In the genomic region with DNA sequence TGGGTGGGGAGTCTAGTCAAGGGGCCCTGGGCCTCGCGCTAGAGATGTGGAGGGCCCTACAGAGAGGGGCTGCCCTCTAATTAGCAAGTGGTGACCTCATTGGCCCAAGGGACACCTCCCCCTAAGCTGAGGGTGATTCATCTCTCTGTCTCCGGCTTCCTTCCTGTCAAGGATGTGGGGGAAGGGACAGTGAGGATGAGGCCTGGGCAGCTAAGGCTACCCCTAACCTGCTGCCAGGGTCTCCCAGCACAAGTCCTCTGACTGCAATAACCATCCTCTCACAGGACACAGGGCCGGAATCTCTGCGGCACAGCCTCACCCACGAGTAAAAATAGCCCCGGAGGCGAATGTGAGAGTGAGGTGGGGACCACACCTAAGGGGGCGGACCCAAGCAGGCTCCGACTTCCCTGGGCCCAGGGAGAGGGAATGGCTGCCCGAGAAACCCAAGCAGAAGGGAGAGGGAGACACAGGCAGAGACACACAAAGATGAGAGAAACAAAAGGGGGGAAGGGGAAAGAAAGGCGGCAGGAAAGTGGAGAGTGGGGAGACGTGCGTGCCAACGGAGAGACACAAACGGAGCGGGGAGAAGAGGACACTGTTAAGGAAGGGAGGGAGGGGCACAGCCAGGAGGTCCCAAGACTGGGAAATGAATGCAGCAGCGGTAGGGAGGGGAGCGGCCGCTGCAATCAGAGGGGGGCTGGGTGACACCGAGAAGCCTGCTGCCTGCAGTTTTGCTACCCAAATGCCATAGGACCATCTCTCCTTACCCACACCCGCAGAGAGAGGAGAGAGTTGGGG, we compare ENCODE assay signal across 1 cellular context.
TF ChIP-seq lines count a peak whose summit lies in the region.

No MANE protein-coding gene starts in this region.

TF ChIP-seq in K562, 482 proteins besides CTCF, POLR2A, EP300 and RAD21 (continued from another document and continues in another):
- TF ChIP-seq, protein P1, sequence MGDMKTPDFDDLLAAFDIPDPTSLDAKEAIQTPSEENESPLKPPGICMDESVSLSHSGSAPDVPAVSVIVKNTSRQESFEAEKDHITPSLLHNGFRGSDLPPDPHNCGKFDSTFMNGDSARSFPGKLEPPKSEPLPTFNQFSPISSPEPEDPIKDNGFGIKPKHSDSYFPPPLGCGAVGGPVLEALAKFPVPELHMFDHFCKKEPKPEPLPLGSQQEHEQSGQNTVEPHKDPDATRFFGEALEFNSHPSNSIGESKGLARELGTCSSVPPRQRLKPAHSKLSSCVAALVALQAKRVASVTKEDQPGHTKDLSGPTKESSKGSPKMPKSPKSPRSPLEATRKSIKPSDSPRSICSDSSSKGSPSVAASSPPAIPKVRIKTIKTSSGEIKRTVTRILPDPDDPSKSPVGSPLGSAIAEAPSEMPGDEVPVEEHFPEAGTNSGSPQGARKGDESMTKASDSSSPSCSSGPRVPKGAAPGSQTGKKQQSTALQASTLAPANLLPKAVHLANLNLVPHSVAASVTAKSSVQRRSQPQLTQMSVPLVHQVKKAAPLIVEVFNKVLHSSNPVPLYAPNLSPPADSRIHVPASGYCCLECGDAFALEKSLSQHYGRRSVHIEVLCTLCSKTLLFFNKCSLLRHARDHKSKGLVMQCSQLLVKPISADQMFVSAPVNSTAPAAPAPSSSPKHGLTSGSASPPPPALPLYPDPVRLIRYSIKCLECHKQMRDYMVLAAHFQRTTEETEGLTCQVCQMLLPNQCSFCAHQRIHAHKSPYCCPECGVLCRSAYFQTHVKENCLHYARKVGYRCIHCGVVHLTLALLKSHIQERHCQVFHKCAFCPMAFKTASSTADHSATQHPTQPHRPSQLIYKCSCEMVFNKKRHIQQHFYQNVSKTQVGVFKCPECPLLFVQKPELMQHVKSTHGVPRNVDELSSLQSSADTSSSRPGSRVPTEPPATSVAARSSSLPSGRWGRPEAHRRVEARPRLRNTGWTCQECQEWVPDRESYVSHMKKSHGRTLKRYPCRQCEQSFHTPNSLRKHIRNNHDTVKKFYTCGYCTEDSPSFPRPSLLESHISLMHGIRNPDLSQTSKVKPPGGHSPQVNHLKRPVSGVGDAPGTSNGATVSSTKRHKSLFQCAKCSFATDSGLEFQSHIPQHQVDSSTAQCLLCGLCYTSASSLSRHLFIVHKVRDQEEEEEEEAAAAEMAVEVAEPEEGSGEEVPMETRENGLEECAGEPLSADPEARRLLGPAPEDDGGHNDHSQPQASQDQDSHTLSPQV (IDR thresholded peaks at IDR 0.05) = no peak
- TF ChIP-seq, protein P2, sequence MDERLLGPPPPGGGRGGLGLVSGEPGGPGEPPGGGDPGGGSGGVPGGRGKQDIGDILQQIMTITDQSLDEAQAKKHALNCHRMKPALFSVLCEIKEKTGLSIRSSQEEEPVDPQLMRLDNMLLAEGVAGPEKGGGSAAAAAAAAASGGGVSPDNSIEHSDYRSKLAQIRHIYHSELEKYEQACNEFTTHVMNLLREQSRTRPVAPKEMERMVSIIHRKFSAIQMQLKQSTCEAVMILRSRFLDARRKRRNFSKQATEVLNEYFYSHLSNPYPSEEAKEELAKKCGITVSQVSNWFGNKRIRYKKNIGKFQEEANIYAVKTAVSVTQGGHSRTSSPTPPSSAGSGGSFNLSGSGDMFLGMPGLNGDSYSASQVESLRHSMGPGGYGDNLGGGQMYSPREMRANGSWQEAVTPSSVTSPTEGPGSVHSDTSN (CRISPR knock-in tag; IDR thresholded peaks at IDR 0.05; ENCODE audit: low read depth) = no peak
- TF ChIP-seq, protein P2 (tag; conservative IDR thresholded peaks at IDR 0.05; ENCODE audit: low read depth) = peak; percentile 94
- TF ChIP-seq, protein P3, sequence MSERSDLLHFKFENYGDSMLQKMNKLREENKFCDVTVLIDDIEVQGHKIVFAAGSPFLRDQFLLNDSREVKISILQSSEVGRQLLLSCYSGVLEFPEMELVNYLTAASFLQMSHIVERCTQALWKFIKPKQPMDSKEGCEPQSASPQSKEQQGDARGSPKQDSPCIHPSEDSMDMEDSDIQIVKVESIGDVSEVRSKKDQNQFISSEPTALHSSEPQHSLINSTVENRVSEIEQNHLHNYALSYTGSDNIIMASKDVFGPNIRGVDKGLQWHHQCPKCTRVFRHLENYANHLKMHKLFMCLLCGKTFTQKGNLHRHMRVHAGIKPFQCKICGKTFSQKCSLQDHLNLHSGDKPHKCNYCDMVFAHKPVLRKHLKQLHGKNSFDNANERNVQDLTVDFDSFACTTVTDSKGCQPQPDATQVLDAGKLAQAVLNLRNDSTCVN (CRISPR knock-in tag; IDR thresholded peaks at IDR 0.05) = peak; percentile 94
- TF ChIP-seq, protein P4, sequence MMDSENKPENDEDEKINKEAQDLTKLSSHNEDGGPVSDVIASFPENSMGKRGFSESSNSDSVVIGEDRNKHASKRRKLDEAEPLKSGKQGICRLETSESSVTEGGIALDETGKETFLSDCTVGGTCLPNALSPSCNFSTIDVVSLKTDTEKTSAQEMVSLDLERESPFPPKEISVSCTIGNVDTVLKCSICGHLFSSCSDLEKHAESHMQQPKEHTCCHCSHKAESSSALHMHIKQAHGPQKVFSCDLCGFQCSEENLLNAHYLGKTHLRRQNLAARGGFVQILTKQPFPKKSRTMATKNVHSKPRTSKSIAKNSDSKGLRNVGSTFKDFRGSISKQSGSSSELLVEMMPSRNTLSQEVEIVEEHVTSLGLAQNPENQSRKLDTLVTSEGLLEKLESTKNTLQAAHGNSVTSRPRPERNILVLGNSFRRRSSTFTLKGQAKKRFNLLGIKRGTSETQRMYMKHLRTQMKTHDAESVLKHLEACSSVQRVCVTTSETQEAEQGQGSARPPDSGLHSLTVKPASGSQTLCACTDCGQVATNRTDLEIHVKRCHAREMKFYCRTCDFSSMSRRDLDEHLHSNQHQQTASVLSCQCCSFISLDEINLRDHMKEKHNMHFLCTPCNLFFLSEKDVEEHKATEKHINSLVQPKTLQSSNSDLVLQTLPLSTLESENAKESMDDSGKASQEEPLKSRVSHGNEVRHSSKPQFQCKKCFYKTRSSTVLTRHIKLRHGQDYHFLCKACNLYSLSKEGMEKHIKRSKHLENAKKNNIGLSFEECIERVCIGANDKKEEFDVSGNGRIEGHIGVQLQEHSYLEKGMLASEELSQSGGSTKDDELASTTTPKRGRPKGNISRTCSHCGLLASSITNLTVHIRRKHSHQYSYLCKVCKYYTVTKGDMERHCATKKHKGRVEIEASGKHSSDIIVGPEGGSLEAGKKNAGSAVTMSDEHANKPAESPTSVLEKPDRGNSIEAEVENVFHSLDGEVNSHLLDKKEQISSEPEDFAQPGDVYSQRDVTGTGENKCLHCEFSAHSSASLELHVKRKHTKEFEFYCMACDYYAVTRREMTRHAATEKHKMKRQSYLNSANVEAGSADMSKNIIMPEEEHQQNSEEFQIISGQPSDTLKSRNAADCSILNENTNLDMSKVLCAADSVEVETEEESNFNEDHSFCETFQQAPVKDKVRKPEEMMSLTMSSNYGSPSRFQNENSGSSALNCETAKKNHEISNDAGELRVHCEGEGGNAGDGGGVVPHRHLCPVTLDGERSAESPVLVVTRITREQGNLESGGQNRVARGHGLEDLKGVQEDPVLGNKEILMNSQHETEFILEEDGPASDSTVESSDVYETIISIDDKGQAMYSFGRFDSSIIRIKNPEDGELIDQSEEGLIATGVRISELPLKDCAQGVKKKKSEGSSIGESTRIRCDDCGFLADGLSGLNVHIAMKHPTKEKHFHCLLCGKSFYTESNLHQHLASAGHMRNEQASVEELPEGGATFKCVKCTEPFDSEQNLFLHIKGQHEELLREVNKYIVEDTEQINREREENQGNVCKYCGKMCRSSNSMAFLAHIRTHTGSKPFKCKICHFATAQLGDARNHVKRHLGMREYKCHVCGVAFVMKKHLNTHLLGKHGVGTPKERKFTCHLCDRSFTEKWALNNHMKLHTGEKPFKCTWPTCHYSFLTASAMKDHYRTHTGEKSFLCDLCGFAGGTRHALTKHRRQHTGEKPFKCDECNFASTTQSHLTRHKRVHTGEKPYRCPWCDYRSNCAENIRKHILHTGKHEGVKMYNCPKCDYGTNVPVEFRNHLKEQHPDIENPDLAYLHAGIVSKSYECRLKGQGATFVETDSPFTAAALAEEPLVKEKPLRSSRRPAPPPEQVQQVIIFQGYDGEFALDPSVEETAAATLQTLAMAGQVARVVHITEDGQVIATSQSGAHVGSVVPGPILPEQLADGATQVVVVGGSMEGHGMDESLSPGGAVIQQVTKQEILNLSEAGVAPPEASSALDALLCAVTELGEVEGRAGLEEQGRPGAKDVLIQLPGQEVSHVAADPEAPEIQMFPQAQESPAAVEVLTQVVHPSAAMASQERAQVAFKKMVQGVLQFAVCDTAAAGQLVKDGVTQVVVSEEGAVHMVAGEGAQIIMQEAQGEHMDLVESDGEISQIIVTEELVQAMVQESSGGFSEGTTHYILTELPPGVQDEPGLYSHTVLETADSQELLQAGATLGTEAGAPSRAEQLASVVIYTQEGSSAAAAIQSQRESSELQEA (IDR thresholded peaks at IDR 0.05; ENCODE audit: low read depth) = peak; percentile 32; the same call in 1 of the 2 replicates
- TF ChIP-seq PHB2 (IDR thresholded peaks at IDR 0.05; ENCODE audit: low read depth) (peak; percentile 51; the same call in 1 of the 2 replicates), NBN (IDR thresholded peaks at IDR 0.05; ENCODE audit: low read depth) (no peak), CREBBP (IDR thresholded peaks at IDR 0.05; ENCODE audit: low read depth, low read length) (no peak), ZFX (CRISPR knock-in tag; IDR thresholded peaks at IDR 0.05) (no peak), SAFB2 (IDR thresholded peaks at IDR 0.05; ENCODE audit: borderline replicate concordance, low read depth, low read length, severe bottlenecking) (no peak), HEY1 (CRISPR knock-in tag; IDR thresholded peaks at IDR 0.05; ENCODE audit: borderline replicate concordance) (no peak), JUND (IDR thresholded peaks at IDR 0.05; ENCODE audit: borderline replicate concordance, low read depth, low read length) (peak; percentile 99), JUND (tag; IDR thresholded peaks at IDR 0.05; ENCODE audit: borderline replicate concordance, low read depth, low read length) (peak; percentile 99), NFYB (IDR thresholded peaks at IDR 0.05; ENCODE audit: extremely low read depth, insufficient read length) (no peak), EWSR1 (IDR thresholded peaks at IDR 0.05; ENCODE audit: borderline replicate concordance, low read depth, partially characterized antibody) (no peak), CC2D1A (IDR thresholded peaks at IDR 0.05) (peak; percentile 72; the same call in 1 of the 2 replicates), THRAP3 (IDR thresholded peaks at IDR 0.05; ENCODE audit: borderline replicate concordance) (no peak), POLR2AphosphoS5 (IDR thresholded peaks at IDR 0.05; ENCODE audit: control insufficient read depth, insufficient read depth, low read depth, low read length) (no peak), ZSCAN32 (CRISPR knock-in tag; IDR thresholded peaks at IDR 0.05) (0 out of 2 replicates have a peak, but pooled peaks have one; percentile 6)
- TF ChIP-seq, protein P5, sequence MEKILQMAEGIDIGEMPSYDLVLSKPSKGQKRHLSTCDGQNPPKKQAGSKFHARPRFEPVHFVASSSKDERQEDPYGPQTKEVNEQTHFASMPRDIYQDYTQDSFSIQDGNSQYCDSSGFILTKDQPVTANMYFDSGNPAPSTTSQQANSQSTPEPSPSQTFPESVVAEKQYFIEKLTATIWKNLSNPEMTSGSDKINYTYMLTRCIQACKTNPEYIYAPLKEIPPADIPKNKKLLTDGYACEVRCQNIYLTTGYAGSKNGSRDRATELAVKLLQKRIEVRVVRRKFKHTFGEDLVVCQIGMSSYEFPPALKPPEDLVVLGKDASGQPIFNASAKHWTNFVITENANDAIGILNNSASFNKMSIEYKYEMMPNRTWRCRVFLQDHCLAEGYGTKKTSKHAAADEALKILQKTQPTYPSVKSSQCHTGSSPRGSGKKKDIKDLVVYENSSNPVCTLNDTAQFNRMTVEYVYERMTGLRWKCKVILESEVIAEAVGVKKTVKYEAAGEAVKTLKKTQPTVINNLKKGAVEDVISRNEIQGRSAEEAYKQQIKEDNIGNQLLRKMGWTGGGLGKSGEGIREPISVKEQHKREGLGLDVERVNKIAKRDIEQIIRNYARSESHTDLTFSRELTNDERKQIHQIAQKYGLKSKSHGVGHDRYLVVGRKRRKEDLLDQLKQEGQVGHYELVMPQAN (IDR thresholded peaks at IDR 0.05; ENCODE audit: borderline replicate concordance) = peak; percentile 94
- TF ChIP-seq, protein P6, sequence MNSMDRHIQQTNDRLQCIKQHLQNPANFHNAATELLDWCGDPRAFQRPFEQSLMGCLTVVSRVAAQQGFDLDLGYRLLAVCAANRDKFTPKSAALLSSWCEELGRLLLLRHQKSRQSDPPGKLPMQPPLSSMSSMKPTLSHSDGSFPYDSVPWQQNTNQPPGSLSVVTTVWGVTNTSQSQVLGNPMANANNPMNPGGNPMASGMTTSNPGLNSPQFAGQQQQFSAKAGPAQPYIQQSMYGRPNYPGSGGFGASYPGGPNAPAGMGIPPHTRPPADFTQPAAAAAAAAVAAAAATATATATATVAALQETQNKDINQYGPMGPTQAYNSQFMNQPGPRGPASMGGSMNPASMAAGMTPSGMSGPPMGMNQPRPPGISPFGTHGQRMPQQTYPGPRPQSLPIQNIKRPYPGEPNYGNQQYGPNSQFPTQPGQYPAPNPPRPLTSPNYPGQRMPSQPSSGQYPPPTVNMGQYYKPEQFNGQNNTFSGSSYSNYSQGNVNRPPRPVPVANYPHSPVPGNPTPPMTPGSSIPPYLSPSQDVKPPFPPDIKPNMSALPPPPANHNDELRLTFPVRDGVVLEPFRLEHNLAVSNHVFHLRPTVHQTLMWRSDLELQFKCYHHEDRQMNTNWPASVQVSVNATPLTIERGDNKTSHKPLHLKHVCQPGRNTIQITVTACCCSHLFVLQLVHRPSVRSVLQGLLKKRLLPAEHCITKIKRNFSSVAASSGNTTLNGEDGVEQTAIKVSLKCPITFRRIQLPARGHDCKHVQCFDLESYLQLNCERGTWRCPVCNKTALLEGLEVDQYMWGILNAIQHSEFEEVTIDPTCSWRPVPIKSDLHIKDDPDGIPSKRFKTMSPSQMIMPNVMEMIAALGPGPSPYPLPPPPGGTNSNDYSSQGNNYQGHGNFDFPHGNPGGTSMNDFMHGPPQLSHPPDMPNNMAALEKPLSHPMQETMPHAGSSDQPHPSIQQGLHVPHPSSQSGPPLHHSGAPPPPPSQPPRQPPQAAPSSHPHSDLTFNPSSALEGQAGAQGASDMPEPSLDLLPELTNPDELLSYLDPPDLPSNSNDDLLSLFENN (IDR thresholded peaks at IDR 0.05; ENCODE audit: low read depth in 2 of 2, low read length in 2 of 2) = peak in 1 of 2 experiments; percentile 81; a peak in 2 of 4 replicates
- TF ChIP-seq, protein P7, sequence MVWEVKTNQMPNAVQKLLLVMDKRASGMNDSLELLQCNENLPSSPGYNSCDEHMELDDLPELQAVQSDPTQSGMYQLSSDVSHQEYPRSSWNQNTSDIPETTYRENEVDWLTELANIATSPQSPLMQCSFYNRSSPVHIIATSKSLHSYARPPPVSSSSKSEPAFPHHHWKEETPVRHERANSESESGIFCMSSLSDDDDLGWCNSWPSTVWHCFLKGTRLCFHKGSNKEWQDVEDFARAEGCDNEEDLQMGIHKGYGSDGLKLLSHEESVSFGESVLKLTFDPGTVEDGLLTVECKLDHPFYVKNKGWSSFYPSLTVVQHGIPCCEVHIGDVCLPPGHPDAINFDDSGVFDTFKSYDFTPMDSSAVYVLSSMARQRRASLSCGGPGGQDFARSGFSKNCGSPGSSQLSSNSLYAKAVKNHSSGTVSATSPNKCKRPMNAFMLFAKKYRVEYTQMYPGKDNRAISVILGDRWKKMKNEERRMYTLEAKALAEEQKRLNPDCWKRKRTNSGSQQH (CRISPR knock-in tag; IDR thresholded peaks at IDR 0.05) = peak; percentile 98
